In the genomic region with DNA sequence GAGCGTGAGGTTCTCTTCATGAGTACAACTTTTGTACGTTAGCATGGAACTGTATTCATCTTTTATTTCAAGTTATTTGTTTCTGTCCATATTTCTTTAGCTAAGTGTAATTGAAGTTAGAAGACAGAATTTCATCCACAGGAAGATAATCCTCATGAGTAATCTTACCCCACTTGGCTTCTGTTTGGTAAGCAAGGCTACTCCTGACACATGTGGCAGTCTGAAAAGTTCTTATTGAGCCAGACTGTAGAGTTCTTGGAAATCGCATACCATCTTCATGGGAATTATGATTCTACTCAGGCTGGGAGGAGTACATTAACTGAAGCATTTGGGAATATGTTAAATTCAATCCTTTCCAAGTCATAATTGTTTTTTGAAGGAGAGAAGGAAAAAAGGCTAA, we compare ENCODE assay signal across 20 cellular contexts. TPM values are rescaled to one million over a fixed set of nuclear protein-coding genes. Genes with fewer than 3 reads are reported as not detected.
A peak's percentile ranks its signal among the peaks of the same experiment; 100 is the strongest.
DNase-seq lines count a peak whose midpoint lies in the region; ATAC-seq lines count a peak whose summit lies in the region.
"Had no signal": no experiment of that assay in that cellular context is flagged by ENCODE, and none has a peak within 500 bp of the region (broad histone marks: within the 10 kb centered on the region; RNA-seq: fewer than 3 reads in every experiment).

No MANE protein-coding gene starts in this region.

- no peak overlapping the region for H3K4me3 Mint-ChIP-seq in effector memory CD8-positive, alpha-beta T cell
- H3K4me3 Mint-ChIP-seq: activated CD4-positive, alpha-beta T cell treated with anti-CD3 and anti-CD28 coated beads, Interleukin-2, amount 10 ng/mL, durations not matched to agents 7 days and 5 days; stimulated activated naive B cell treated with anti-CD40 and anti-IgM and Interleukin-4, amounts not matched to agents 10 μg/mL and 1 μg/mL and 100 μg/mL, for 72 hours had no signal

- DNase-seq in GM03348 (ENCODE audit: low spot score) (peak; percentile 11), MV-4-11 (lab: John Stamatoyannopoulos, UW) (peak; percentile 59), fibroblast of gingiva (ENCODE audit: low read depth) (peak; percentile 68), renal cortical epithelial cell (ENCODE audit: low read depth) (peak; percentile 21), NCI-H2227 treated with DMSO at 0.1 percent for 48 hours (lab: John Stamatoyannopoulos, UW) (no peak), cerebellar cortex (ENCODE audit: low spot score) (no peak)
- no peak for DNase-seq in effector memory CD8-positive, alpha-beta T cell
- DNase-seq: activated CD4-positive, alpha-beta T cell treated with anti-CD3 and anti-CD28 coated beads, Interleukin-2, amount 10 ng/mL, durations not matched to agents 7 days and 5 days; activated CD8-positive, alpha-beta memory T cell treated with anti-CD3 and anti-CD28 coated beads, Interleukin-2, amount 50 U/mL, for 4 hours; activated effector memory CD4-positive, alpha-beta T cell treated with anti-CD3 and anti-CD28 coated beads, Interleukin-2, amount 50 U/mL, for 16 hours; amniotic stem cell; central memory CD4-positive, alpha-beta T cell; GF-D8; NCI-H1048; NCI-H2029; NCI-H526; occipital lobe; Right ventricle myocardium superior; stimulated activated naive B cell treated with anti-CD40 and anti-IgM and Interleukin-4, amounts not matched to agents 10 μg/mL and 1 μg/mL and 100 μg/mL, for 72 hours had no signal

- no peaks in the 10 kb centered on the region for H3K4me1 Mint-ChIP-seq in effector memory CD8-positive, alpha-beta T cell (ENCODE audit: low read depth in 2 of 2)
- H3K4me1 Mint-ChIP-seq: activated CD4-positive, alpha-beta T cell treated with anti-CD3 and anti-CD28 coated beads, Interleukin-2, amount 10 ng/mL, durations not matched to agents 7 days and 5 days had no signal

- H3K27me3 Mint-ChIP-seq in effector memory CD8-positive, alpha-beta T cell, result no peaks in the 10 kb centered on the region
- H3K27me3 Mint-ChIP-seq: activated CD4-positive, alpha-beta T cell treated with anti-CD3 and anti-CD28 coated beads, Interleukin-2, amount 10 ng/mL, durations not matched to agents 7 days and 5 days had no signal

- no peaks in the 10 kb centered on the region for H3K36me3 Mint-ChIP-seq in effector memory CD8-positive, alpha-beta T cell (ENCODE audit: insufficient read depth)
- H3K36me3 Mint-ChIP-seq: stimulated activated naive B cell treated with anti-CD40 and anti-IgM and Interleukin-4, amounts not matched to agents 10 μg/mL and 1 μg/mL and 100 μg/mL, for 72 hours had no signal

- ATAC-seq in effector memory CD8-positive, alpha-beta T cell (replicated peaks), result no peak
- ATAC-seq: GM12878; stimulated activated naive B cell treated with anti-CD40 and anti-IgM and Interleukin-4, amounts not matched to agents 10 μg/mL and 1 μg/mL and 100 μg/mL, for 72 hours had no signal

- no peaks in the 10 kb centered on the region for H3K9me3 Mint-ChIP-seq in effector memory CD8-positive, alpha-beta T cell
- H3K9me3 Mint-ChIP-seq: activated CD4-positive, alpha-beta T cell treated with anti-CD3 and anti-CD28 coated beads, Interleukin-2, amount 10 ng/mL, durations not matched to agents 7 days and 5 days had no signal

- H3K27ac Mint-ChIP-seq in effector memory CD8-positive, alpha-beta T cell, result no peak overlapping the region
- H3K27ac Mint-ChIP-seq: activated CD4-positive, alpha-beta T cell treated with anti-CD3 and anti-CD28 coated beads, Interleukin-2, amount 10 ng/mL, durations not matched to agents 7 days and 5 days; stimulated activated naive B cell treated with anti-CD40 and anti-IgM and Interleukin-4, amounts not matched to agents 10 μg/mL and 1 μg/mL and 100 μg/mL, for 72 hours had no signal

RNA-seq across cellular contexts. Expression of a gene that starts 41.3 kb away (rescaled TPM):
- total RNA-seq in renal cortical epithelial cell, result 2.6 and 7.3 TPM in 2 replicates

Comparison
In these comparisons a context has a peak if more than half of its experiments do, and no peak if none do; other contexts are left out.
1. DNase-seq: peak in GM03348 (single experiment), MV-4-11 (single experiment), fibroblast of gingiva (single experiment) and renal cortical epithelial cell (single experiment); none in NCI-H2227 treated with DMSO at 0.1 percent for 48 hours (single experiment), cerebellar cortex (single experiment) and effector memory CD8-positive, alpha-beta T cell (0 of 3).